23 cellular contexts compared by ENCODE assay signal in genomic region chr9:127065592-127065991, GRCh38. TPM values are rescaled to one million over a fixed set of nuclear protein-coding genes. Genes with fewer than 3 reads are reported as not detected.
A peak's percentile ranks its signal among the peaks of the same experiment; 100 is the strongest.
DNase-seq lines count a peak whose midpoint lies in the region; ATAC-seq, FAIRE-seq and TF ChIP-seq lines count a peak whose summit lies in the region.
"Had no signal": no experiment of that assay in that cellular context is flagged by ENCODE, and none has a peak within 500 bp of the region (broad histone marks: within the 10 kb centered on the region; RNA-seq: fewer than 3 reads in every experiment).

No MANE protein-coding gene starts in this region.

- intact Hi-C loops in Right ventricle myocardium inferior (cut with DNase I) = no loop called here
- intact Hi-C loops in cardiac septum (cut with DNase I) = no loop called here

- no peak for FAIRE-seq in astrocyte (lab: Jason Lieb, UNC)
- FAIRE-seq: islet of Langerhans had no signal

- H3K4me3 ChIP-seq in astrocyte (ENCODE audit: insufficient read depth, low read depth, low read length) (no peak overlapping the region), fibroblast of the aortic adventitia (ENCODE audit: low read depth, low read length) (no peak overlapping the region), skeletal muscle tissue (ENCODE audit: low read length in 3 of 3) (no peak overlapping the region)
- H3K4me3 ChIP-seq: skin epidermis, upper lobe of right lung had no signal

- peaks cover 2% of the 10 kb centered on the region for H3K27me3 Mint-ChIP-seq in astrocyte (ENCODE audit: low read depth, unreplicated experiment)
- H3K27me3 Mint-ChIP-seq: brain had no signal

- H3K27me3 ChIP-seq in astrocyte (ENCODE audit: insufficient read depth, low read length) = no peaks in the 10 kb centered on the region
- H3K27me3 ChIP-seq in skeletal muscle tissue (ENCODE audit: control insufficient read depth in 3 of 3, insufficient read depth in 3 of 3, low read length in 3 of 3) = no peaks in the 10 kb centered on the region
- H3K27me3 ChIP-seq: upper lobe of right lung had no signal

- H3K4me2 ChIP-seq in astrocyte (ENCODE audit: low read length) = no peak overlapping the region

- in situ Hi-C loops in GM13976 (cut with MboI; ENCODE audit: low sequenced_read_pairs, unreplicated experiment) = no loop called here

- no peak overlapping the region for H2AFZ ChIP-seq in astrocyte (ENCODE audit: low read depth, low read length)

- H3K9me3 Mint-ChIP-seq in astrocyte (ENCODE audit: unreplicated experiment) = no peaks in the 10 kb centered on the region
- H3K9me3 Mint-ChIP-seq: brain; endodermal cell; HFFc6; stimulated activated effector memory CD8-positive, alpha-beta T cell treated with anti-CD3 and anti-CD28 coated beads, Interleukin-12 subunit alpha, Interleukin-12 subunit beta, amount 100 ng/mL, for 72 hours had no signal

- H3K9ac ChIP-seq in astrocyte (ENCODE audit: low read length) (no peak overlapping the region), skeletal muscle tissue (ENCODE audit: low read depth in 1 of 3, low read length in 3 of 3) (no peak overlapping the region)

- no peak for DNase-seq in Right ventricle myocardium inferior (ENCODE audit: missing footprints)
- DNase-seq in cardiac septum (ENCODE audit: low spot score) = no peak
- DNase-seq in astrocyte (ENCODE audit: low read depth) = peak; percentile 55
- peak; percentile 93 for DNase-seq in fibroblast of the aortic adventitia (ENCODE audit: low read depth)
- no peak for DNase-seq in GM13976 (ENCODE audit: low spot score)
- DNase-seq in retina = no peak
- no peak for DNase-seq in activated CD4-positive, alpha-beta T cell treated with anti-CD3 and anti-CD28 coated beads for 48 hours
- DNase-seq: 8988T; activated CD4-positive, CD25-positive, alpha-beta regulatory T cell treated with anti-CD3 and anti-CD28 coated beads, Interleukin-2, amount 50 U/mL, for 72 hours; activated CD8-positive, alpha-beta memory T cell treated with anti-CD3 and anti-CD28 coated beads, Interleukin-2, amount 50 U/mL, for 48 hours; activated naive CD4-positive, alpha-beta T cell; endodermal cell; HFFc6; KBM-7; NCI-H1105 treated with DMSO at 0.1 percent for 48 hours; SHP77; upper lobe of right lung had no signal

- H3K27ac Mint-ChIP-seq in astrocyte (ENCODE audit: unreplicated experiment) = no peak overlapping the region
- H3K27ac Mint-ChIP-seq: brain; HFFc6; stimulated activated effector memory CD8-positive, alpha-beta T cell treated with anti-CD3 and anti-CD28 coated beads, Interleukin-12 subunit alpha, Interleukin-12 subunit beta, amount 100 ng/mL, for 72 hours had no signal

- H3K4me1 Mint-ChIP-seq in astrocyte (ENCODE audit: low read depth, unreplicated experiment) = peaks cover 2% of the 10 kb centered on the region
- H3K4me1 Mint-ChIP-seq: brain; stimulated activated effector memory CD8-positive, alpha-beta T cell treated with anti-CD3 and anti-CD28 coated beads, Interleukin-12 subunit alpha, Interleukin-12 subunit beta, amount 100 ng/mL, for 72 hours had no signal

- H3K4me1 ChIP-seq in astrocyte (ENCODE audit: insufficient read depth, low read length) (no peaks in the 10 kb centered on the region), skeletal muscle tissue (ENCODE audit: control insufficient read depth in 3 of 3, insufficient read depth in 3 of 3, low read length in 3 of 3) (no peaks in the 10 kb centered on the region)

- no peaks in the 10 kb centered on the region for H3K36me3 Mint-ChIP-seq in astrocyte (ENCODE audit: low read depth, unreplicated experiment)
- H3K36me3 Mint-ChIP-seq: stimulated activated effector memory CD8-positive, alpha-beta T cell treated with anti-CD3 and anti-CD28 coated beads, Interleukin-12 subunit alpha, Interleukin-12 subunit beta, amount 100 ng/mL, for 72 hours had no signal

- H3K36me3 ChIP-seq in astrocyte (ENCODE audit: insufficient read depth, low read length) (no peaks in the 10 kb centered on the region), skeletal muscle tissue (ENCODE audit: control insufficient read depth in 3 of 3, insufficient read depth in 3 of 3, low read length in 3 of 3) (peaks cover 0 to 2% (median 0%) of the 10 kb centered on the region in 3 donors)
- H3K36me3 ChIP-seq: upper lobe of right lung had no signal

- no peak overlapping the region for H3K4me3 Mint-ChIP-seq in astrocyte (ENCODE audit: unreplicated experiment)
- H3K4me3 Mint-ChIP-seq: brain; endodermal cell; HFFc6; stimulated activated effector memory CD8-positive, alpha-beta T cell treated with anti-CD3 and anti-CD28 coated beads, Interleukin-12 subunit alpha, Interleukin-12 subunit beta, amount 100 ng/mL, for 72 hours had no signal

- no peak overlapping the region for H3K27ac ChIP-seq in astrocyte (ENCODE audit: low read depth, low read length)
- peak overlapping the region; percentile 19 for H3K27ac ChIP-seq in skeletal muscle tissue (ENCODE audit: low read depth, low read length)
- H3K27ac ChIP-seq: upper lobe of right lung had no signal

- H3K9me3 ChIP-seq in astrocyte (ENCODE audit: insufficient read depth, low read depth, low read length) = no peaks in the 10 kb centered on the region
- no peaks in the 10 kb centered on the region for H3K9me3 ChIP-seq in skeletal muscle tissue (ENCODE audit: control insufficient read depth in 3 of 3, low read length in 3 of 3)
- H3K9me3 ChIP-seq: upper lobe of right lung had no signal

- no peaks in the 10 kb centered on the region for H4K20me1 ChIP-seq in astrocyte (ENCODE audit: insufficient read depth, low read length)

- peak; percentile 37 for ATAC-seq in Right ventricle myocardium inferior
- ATAC-seq: stimulated activated effector memory CD8-positive, alpha-beta T cell treated with anti-CD3 and anti-CD28 coated beads, Interleukin-12 subunit alpha, Interleukin-12 subunit beta, amount 100 ng/mL, for 72 hours; upper lobe of right lung had no signal

- TF ChIP-seq CTCF in astrocyte (IDR thresholded peaks at IDR 0.05; ENCODE audit: insufficient read depth, low read depth, low read length) (no peak), fibroblast of the aortic adventitia (IDR thresholded peaks at IDR 0.05; ENCODE audit: insufficient read depth, low read length) (no peak), GM13976 (IDR thresholded peaks at IDR 0.05; ENCODE audit: borderline replicate concordance, control extremely low read depth, extremely low read depth, insufficient read depth, missing control alignments) (no peak)

- no peaks in the 10 kb centered on the region for H3K79me2 ChIP-seq in astrocyte (ENCODE audit: insufficient read depth, low read length)

RNA-seq across cellular contexts. Expression of gene ANGPTL2, which starts 56.8 kb away (rescaled TPM):
- total RNA-seq in Right ventricle myocardium inferior (37.1 TPM), cardiac septum (41.4 TPM), astrocyte (17.5 and 21.3 TPM in 2 replicates), fibroblast of the aortic adventitia (ENCODE audit: low replicate concordance) (41.0 and 47.5 TPM in 2 replicates), skeletal muscle tissue (37.6 TPM)
- total RNA-seq: T-helper 2 cell treated with Interferon-gamma antibody and Interleukin-4, amounts not matched to agents 100 ng/mL and 5 ng/mL, for 36 hours had no signal

Comparison
In these comparisons a context has a peak if more than half of its experiments do, and no peak if none do; other contexts are left out.
1. DNase-seq: peak in astrocyte (single experiment) and fibroblast of the aortic adventitia (single experiment); none in Right ventricle myocardium inferior (single experiment), cardiac septum (single experiment), GM13976 (single experiment), retina (single experiment) and activated CD4-positive, alpha-beta T cell treated with anti-CD3 and anti-CD28 coated beads for 48 hours (single experiment).